8 cellular contexts compared by ENCODE assay signal in genomic region chr10:89252225-89252585, GRCh38. TPM values are rescaled to one million over a fixed set of nuclear protein-coding genes. Genes with fewer than 3 reads are reported as not detected.
DNase-seq lines count a peak whose midpoint lies in the region; ATAC-seq and TF ChIP-seq lines count a peak whose summit lies in the region.

No MANE protein-coding gene starts in this region.

- intact Hi-C loops in dorsolateral prefrontal cortex (cut with DNase I) = loop anchor here (5.0 to 10.0 kb wide), 3 partner anchors 35 to 393 kb away; partner anchors contain the start of genes IFIT1 (in 1 of the 2) and PANK1 (in 1 of the 2)

- H3K4me1 Mint-ChIP-seq in HFFc6 (ENCODE audit: low read depth) = peaks cover 23% of the 10 kb centered on the region

- CTCF ChIA-PET in AG04450 (lab: Charles Lee) = interaction anchor here (0.6 to 2.6 kb wide), 3 partner anchors 88 to 120 kb away, joined by 3 to 20 read pairs (median 3); no protein-coding TSS in a partner anchor

- H3K4me3 Mint-ChIP-seq in HFFc6 = no peak overlapping the region; the same call in 1 of the 2 replicates

- POLR2A ChIA-PET in AG04450 (lab: Yijun Ruan, JAX) = interaction anchor here (0.9 to 1.6 kb wide), 3 partner anchors 31 to 392 kb away, joined by 3 to 6 read pairs (median 3); no protein-coding TSS in a partner anchor

- H3K9me3 ChIP-seq in AG04450 (ENCODE audit: control insufficient read depth, insufficient read depth, low read length) (peaks cover 8% of the 10 kb centered on the region), neuron (ENCODE audit: low read length) (peaks cover 7% of the 10 kb centered on the region)

- H3K4me1 ChIP-seq in neuron (ENCODE audit: insufficient read depth, low read length) = peaks cover 6% of the 10 kb centered on the region

- no peaks in the 10 kb centered on the region for H3K36me3 ChIP-seq in neuron (ENCODE audit: insufficient read depth, low read length)

- peaks cover 7% of the 10 kb centered on the region for H3K9me3 Mint-ChIP-seq in HFFc6

- H3K27ac ChIP-seq in AG04450 (ENCODE audit: low read depth, low read length) (no peak overlapping the region), dorsolateral prefrontal cortex (peak overlapping the region; percentile 64 to 99 (median 94))

- TF ChIP-seq CTCF in AG04450 (IDR thresholded peaks at IDR 0.05; ENCODE audit: low read depth, low read length) (no peak), dorsolateral prefrontal cortex (IDR thresholded peaks at IDR 0.05 in 54 of 56, conservative IDR thresholded peaks at IDR 0.05 in 2 of 56; ENCODE audit: low read depth in 1 of 56, partially characterized antibody in 56 of 56) (no peak), HFFc6 (IDR thresholded peaks at IDR 0.05) (no peak)

- no peak overlapping the region for H3K27ac Mint-ChIP-seq in HFFc6

- H3K27me3 ChIP-seq in AG04450 (ENCODE audit: control insufficient read depth, insufficient read depth, low read length) (no peaks in the 10 kb centered on the region), dorsolateral prefrontal cortex (no peaks in the 10 kb centered on the region), neuron (ENCODE audit: insufficient read depth, low read length) (no peaks in the 10 kb centered on the region)

- H3K4me3 ChIP-seq in AG04450 (ENCODE audit: low read depth, low read length) = peak overlapping the region; percentile 93
- peak overlapping the region; percentile 81 for H3K4me3 ChIP-seq in Jurkat, Clone E6-1 (ENCODE audit: low read length)
- H3K4me3 ChIP-seq in dorsolateral prefrontal cortex = peak overlapping the region; percentile 73 to 100 (median 95)
- H3K4me3 ChIP-seq in neuron (ENCODE audit: low read length) = peak overlapping the region; percentile 64

- peaks cover 13% of the 10 kb centered on the region for H3K36me3 Mint-ChIP-seq in HFFc6 (ENCODE audit: low read depth)

- H2AFZ ChIP-seq in neuron (ENCODE audit: low read depth, low read length) = no peak overlapping the region

- DNase-seq in AG04450 (ENCODE audit: low read depth, low spot score) = no peak
- no peak for DNase-seq in Jurkat, Clone E6-1 (ENCODE audit: low read depth, low spot score)
- DNase-seq in dorsolateral prefrontal cortex = no peak
- no peak for DNase-seq in HFFc6
- DNase-seq in HuH-7 (ENCODE audit: low spot score) = no peak

- H3K27me3 Mint-ChIP-seq in HFFc6 (ENCODE audit: insufficient read depth) = no peaks in the 10 kb centered on the region; the same call in none of the 2 replicates

- ATAC-seq in HG02870 (IDR thresholded peaks at IDR 0.05; ENCODE audit: unreplicated experiment) (no peak), GM19463 (IDR thresholded peaks at IDR 0.05; ENCODE audit: unreplicated experiment) (no peak)

RNA-seq across cellular contexts. Expression of gene LIPA, which starts 0.6 kb away (rescaled TPM):
- polyA plus RNA-seq in AG04450 (2011; rRNA removed) = 48.8 and 51.6 TPM in 2 replicates
- polyA minus RNA-seq in AG04450 (2011; rRNA and poly(A)+ RNA removed) = 17.6 and 26.0 TPM in 2 replicates
- 36.4 TPM for polyA plus RNA-seq in Jurkat, Clone E6-1 (2012; ENCODE audit: insufficient read depth, insufficient read length)
- total RNA-seq in dorsolateral prefrontal cortex = 100 to 1,000 TPM in 33 of 120 experiments, 10 to 100 TPM in 87; 39.5 to 269 (median 82.3) TPM
- total RNA-seq in HFFc6 (2021; fragmentation: NEBNext Ultra II Directional; extraction: Animal tissue kit (Norgen Biotek cat#: 25700)) = 100 to 1,000 TPM; 108 to 212 (median 122) TPM

RNA-seq across cellular contexts. Expression of gene CH25H, which starts 45.1 kb away (rescaled TPM):
- 0.71 and 1.1 TPM in 2 replicates for polyA plus RNA-seq in AG04450 (2011; rRNA removed)
- polyA minus RNA-seq in AG04450 (2011; rRNA and poly(A)+ RNA removed) = 1.2 and 2.9 TPM in 2 replicates
- polyA plus RNA-seq in Jurkat, Clone E6-1 (2012; ENCODE audit: insufficient read depth, insufficient read length) = not detected
- total RNA-seq in dorsolateral prefrontal cortex = 1 to 10 TPM in 108 of 120 experiments, under 1 TPM in 12; 0.35 to 8.8 (median 2.3) TPM
- total RNA-seq in HFFc6 (2021; fragmentation: NEBNext Ultra II Directional; extraction: Animal tissue kit (Norgen Biotek cat#: 25700)) = under 1 TPM in 5 of 6 experiments, not detected in 1; 0.09 to 0.18 (median 0.12) TPM

RNA-seq across cellular contexts. Expression of gene IFIT2, which starts 49.6 kb away (rescaled TPM):
- polyA plus RNA-seq in AG04450 (2011; rRNA removed) = 2.9 and 3.8 TPM in 2 replicates
- 1.6 and 2.4 TPM in 2 replicates for polyA minus RNA-seq in AG04450 (2011; rRNA and poly(A)+ RNA removed)
- 0.66 TPM for polyA plus RNA-seq in Jurkat, Clone E6-1 (2012; ENCODE audit: insufficient read depth, insufficient read length)
- total RNA-seq in dorsolateral prefrontal cortex = 10 to 100 TPM in 108 of 120 experiments, 1 to 10 TPM in 12; 7.7 to 52.2 (median 13.2) TPM
- 10 to 100 TPM in 5 of 6 experiments, 1 to 10 TPM in 1; 8.7 to 14.1 (median 13.0) TPM for total RNA-seq in HFFc6 (2021; fragmentation: NEBNext Ultra II Directional; extraction: Animal tissue kit (Norgen Biotek cat#: 25700))
